Comparison of ENCODE assay signal across 23 cellular contexts in genomic region chr10:130203626-130204025, GRCh38.
"Had no signal": no experiment of that assay in that cellular context is flagged by ENCODE, and none has a peak within 500 bp of the region (broad histone marks: within the 10 kb centered on the region; RNA-seq: fewer than 3 reads in every experiment).

No MANE protein-coding gene starts in this region.

- H3K27me3 ChIP-seq: body of pancreas, foreskin keratinocyte, gastrocnemius medialis had no signal

- DNase-seq: activated CD4-positive, alpha-beta memory T cell treated with anti-CD3 and anti-CD28 coated beads, Interleukin-2, amount 10 ng/mL, durations not matched to agents 7 days and 5 days; activated CD4-positive, alpha-beta T cell treated with anti-CD3 and anti-CD28 coated beads for 1 hour; activated CD4-positive, alpha-beta T cell treated with anti-CD3 and anti-CD28 coated beads for 4 hours; activated CD4-positive, alpha-beta T cell treated with anti-CD3 and anti-CD28 coated beads, Interleukin-2, amount 10 ng/mL, durations not matched to agents 7 days and 5 days; activated CD4-positive, alpha-beta T cell treated with anti-CD3 and anti-CD28 coated beads, Interleukin-2, amount 50 U/mL, for 4 hours; activated CD8-positive, alpha-beta memory T cell treated with anti-CD3 and anti-CD28 coated beads for 24 hours; activated effector memory CD4-positive, alpha-beta T cell treated with Interleukin-2 at 50 U/mL for 16 hours; activated gamma-delta T cell treated with Interleukin-2 at 50 U/mL for 16 hours; activated naive CD4-positive, alpha-beta T cell treated with anti-CD3 and anti-CD28 coated beads, Interleukin-2, amount 50 U/mL, for 16 hours; activated naive CD4-positive, alpha-beta T cell treated with Interleukin-2 at 50 U/mL for 16 hours; activated T-cell treated with anti-CD3 and anti-CD28 coated beads, Interleukin-2, amount 50 U/mL, for 4 hours; body of pancreas; cortex of kidney; dermis blood vessel endothelial cell; effector CD4-positive, alpha-beta T cell; effector memory CD8-positive, alpha-beta T cell; erythroblast; foreskin keratinocyte; gastrocnemius medialis; glutamatergic neuron; T-helper 1 cell; T-helper 17 cell had no signal

- H3K27ac ChIP-seq: body of pancreas, esophagus muscularis mucosa, foreskin keratinocyte, gastrocnemius medialis had no signal

- H3K9me3 ChIP-seq: body of pancreas, gastrocnemius medialis had no signal

- H3K36me3 ChIP-seq: esophagus muscularis mucosa, gastrocnemius medialis had no signal

- H3K4me1 ChIP-seq: body of pancreas, esophagus muscularis mucosa, foreskin keratinocyte, gastrocnemius medialis had no signal

- H3K4me3 ChIP-seq: body of pancreas, esophagus muscularis mucosa, gastrocnemius medialis had no signal
